In the genomic region with DNA sequence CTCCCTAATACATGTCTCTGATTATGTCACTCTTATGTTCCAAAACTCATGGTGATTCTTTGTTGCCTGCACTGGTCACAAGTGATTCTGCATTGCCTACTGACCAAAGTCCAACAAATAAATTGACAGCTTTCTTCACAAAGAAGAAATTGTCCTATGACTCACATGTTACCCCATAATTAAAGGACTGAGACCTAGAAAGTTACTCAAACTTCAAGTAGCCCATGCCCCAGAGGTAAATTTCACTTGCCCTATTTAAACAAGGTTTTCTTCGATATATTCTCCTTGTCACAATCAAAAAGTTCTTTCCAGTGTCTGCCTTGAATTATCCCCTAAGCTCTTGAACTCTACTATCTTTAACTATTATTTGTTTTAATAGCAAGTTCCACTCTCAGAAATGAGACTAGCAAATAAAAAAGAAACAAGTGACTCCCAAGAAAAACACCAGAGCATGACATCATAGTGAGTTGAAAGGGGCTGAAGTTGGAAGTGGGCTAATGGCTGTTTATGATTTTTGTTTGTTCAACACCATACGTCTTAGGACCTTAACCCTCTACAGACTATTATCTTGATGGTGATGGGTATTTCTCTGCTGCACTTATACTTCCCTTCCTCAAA, we compare ENCODE assay signal across 18 cellular contexts.
DNase-seq lines count a peak whose midpoint lies in the region; ATAC-seq, FAIRE-seq and TF ChIP-seq lines count a peak whose summit lies in the region.
"Had no signal": no experiment of that assay in that cellular context is flagged by ENCODE, and none has a peak within 500 bp of the region (broad histone marks: within the 10 kb centered on the region; RNA-seq: fewer than 3 reads in every experiment).

No MANE protein-coding gene starts in this region.

- in situ Hi-C loops in HepG2 (cut with HindIII; ENCODE audit: extremely low pct_ligation_motif_present, low pct_unique_long_range_greater_than_20kb), result no loop called here

- H3K27ac ChIP-seq in cingulate gyrus (ENCODE audit: low read depth, low read length) (peak overlapping the region; percentile 91), HepG2 (ENCODE audit: extremely low read length, insufficient read depth, low read length) (no peak overlapping the region), substantia nigra (ENCODE audit: low read depth, low read length, poor library complexity, severe bottlenecking) (peak overlapping the region; percentile 94)
- H3K27ac ChIP-seq: C4-2B, lower lobe of right lung had no signal

- no peak overlapping the region for H3K4me2 ChIP-seq in HepG2 (ENCODE audit: low read depth, low read length)

- peaks cover 85% of the 10 kb centered on the region for H3K4me1 Mint-ChIP-seq in HFFc6 (ENCODE audit: low read depth)
- H3K4me1 Mint-ChIP-seq: activated naive CD8-positive, alpha-beta T cell treated with anti-CD3 and anti-CD28 coated beads, Interleukin-2, amount 10 ng/mL, durations not matched to agents 7 days and 5 days had no signal

- WGBS in HepG2 (ENCODE audit: low lambda C conversion rate), result 6% methylated on average over 2 of the region's 2 CpGs

- no TSS peak for BruUV-seq in HepG2 (replicated peaks; lab: Mats Ljungman, UMichigan)

- POLR2A ChIA-PET in HepG2 (lab: Yijun Ruan, JAX), result no interaction called here

- H3K9me3 Mint-ChIP-seq in HFFc6, result no peaks in the 10 kb centered on the region
- H3K9me3 Mint-ChIP-seq: activated naive CD8-positive, alpha-beta T cell treated with anti-CD3 and anti-CD28 coated beads, Interleukin-2, amount 10 ng/mL, durations not matched to agents 7 days and 5 days; H9; stimulated activated naive CD8-positive, alpha-beta T cell treated with anti-CD3 and anti-CD28 coated beads, Interleukin-15, Interleukin-2, amounts not matched to agents 100 ng/mL and 50 ng/mL, for 24 hours had no signal

- CTCF ChIA-PET in HepG2 (lab: Yijun Ruan, JAX; ENCODE audit: low intra/inter-chr PET ratio, low total read pairs), result no interaction called here

- H4K20me1 ChIP-seq in HepG2 (ENCODE audit: insufficient read depth, low read length), result no peaks in the 10 kb centered on the region

- 0 out of 5 replicates have a peak, but pooled peaks cover 1 to 8% of the 10 kb centered on the region in 2 experiments for H3K27me3 ChIP-seq in HepG2 (ENCODE audit: control insufficient read depth in 1 of 2, insufficient read depth in 2 of 2, low read length in 2 of 2)

- no peak overlapping the region for H3K9ac ChIP-seq in HepG2 (ENCODE audit: insufficient read depth, low read depth, low read length)

- no peak for TF ChIP-seq CTCF in HFFc6 (IDR thresholded peaks at IDR 0.05)
- TF ChIP-seq CTCF in HepG2 (CRISPR knock-in tag; IDR thresholded peaks at IDR 0.05), result no peak

- H3K9me3 ChIP-seq in HepG2 (ENCODE audit: low read length), result no peaks in the 10 kb centered on the region
- H3K9me3 ChIP-seq: lower lobe of right lung had no signal

- no peak overlapping the region for H2AFZ ChIP-seq in HepG2 (ENCODE audit: low read length)

- ATAC-seq in HepG2, result no peak
- ATAC-seq in HG03378 (IDR thresholded peaks at IDR 0.05; ENCODE audit: unreplicated experiment), result no peak
- ATAC-seq: activated CD4-positive, CD25-positive, alpha-beta regulatory T cell treated with anti-CD3 and anti-CD28 coated beads, Interleukin-2, amount 50 U/mL, for 24 hours had no signal

- no peaks in the 10 kb centered on the region for H3K79me2 ChIP-seq in HepG2 (ENCODE audit: insufficient read depth, low read length)

- no peak for FAIRE-seq in HepG2 (lab: Jason Lieb, UNC)

- no peaks in the 10 kb centered on the region for H3K27me3 Mint-ChIP-seq in HFFc6 (ENCODE audit: insufficient read depth)

- H3K27ac Mint-ChIP-seq in HFFc6, result peak overlapping the region; percentile 44
- H3K27ac Mint-ChIP-seq: activated naive CD8-positive, alpha-beta T cell treated with anti-CD3 and anti-CD28 coated beads, Interleukin-2, amount 10 ng/mL, durations not matched to agents 7 days and 5 days; H9; stimulated activated naive CD8-positive, alpha-beta T cell treated with anti-CD3 and anti-CD28 coated beads, Interleukin-15, Interleukin-2, amounts not matched to agents 100 ng/mL and 50 ng/mL, for 24 hours had no signal

- peaks cover 21% of the 10 kb centered on the region for H3K4me1 ChIP-seq in HepG2 (ENCODE audit: insufficient read depth, low read length)

- no peaks in the 10 kb centered on the region for H3K36me3 Mint-ChIP-seq in HFFc6 (ENCODE audit: low read depth)
- H3K36me3 Mint-ChIP-seq: activated naive CD8-positive, alpha-beta T cell treated with anti-CD3 and anti-CD28 coated beads, Interleukin-2, amount 10 ng/mL, durations not matched to agents 7 days and 5 days had no signal

- TF ChIP-seq RAD21 in HepG2 (CRISPR knock-in tag; IDR thresholded peaks at IDR 0.05), result no peak

- H3K36me3 ChIP-seq in HepG2 (replicated peaks in 1 of 2; ENCODE audit: control insufficient read depth in 1 of 2, insufficient read depth in 2 of 2, low read length in 2 of 2), result no peaks in the 10 kb centered on the region
- H3K36me3 ChIP-seq: lower lobe of right lung had no signal

- DNase-seq in HFFc6 (no peak), HepG2 (ENCODE audit: low spot score) (peak; percentile 16), substantia nigra (lab: John Stamatoyannopoulos, UW) (peak in 1 of 49 donors; percentile 39), LoVo (ENCODE audit: low spot score) (no peak)
- DNase-seq in central memory CD4-positive, alpha-beta T cell, result no peak
- no peak for DNase-seq in activated CD4-positive, alpha-beta T cell treated with anti-CD3 and anti-CD28 coated beads, Interleukin-2, amount 50 U/mL, for 48 hours
- DNase-seq: activated naive CD8-positive, alpha-beta T cell treated with anti-CD3 and anti-CD28 coated beads, Interleukin-2, amount 10 ng/mL, durations not matched to agents 7 days and 5 days; cortex of kidney; H9; Kasumi-1; lower lobe of right lung; NCI-H187; NCI-H524 treated with DMSO at 0.1 percent for 48 hours had no signal

- intact Hi-C loops in HepG2 (cut with micrococcal nuclease; ENCODE audit: unreplicated experiment), result loop anchor here (10.0 kb wide), 1 partner anchor 154 kb away; no protein-coding TSS in a partner anchor

- no peak overlapping the region for H3K4me3 ChIP-seq in HepG2 (replicated peaks in 1 of 3; ENCODE audit: insufficient read depth in 1 of 3, low read depth in 2 of 3, low read length in 3 of 3)
- H3K4me3 ChIP-seq: lower lobe of right lung had no signal

- TF ChIP-seq POLR2A in HepG2 (IDR thresholded peaks at IDR 0.05; ENCODE audit: insufficient read depth in 1 of 2, low read depth in 2 of 2, low read length in 2 of 2), result no peak

- peak overlapping the region; percentile 1 for H3K4me3 Mint-ChIP-seq in HFFc6
- H3K4me3 Mint-ChIP-seq: activated naive CD8-positive, alpha-beta T cell treated with anti-CD3 and anti-CD28 coated beads, Interleukin-2, amount 10 ng/mL, durations not matched to agents 7 days and 5 days; H9; stimulated activated naive CD8-positive, alpha-beta T cell treated with anti-CD3 and anti-CD28 coated beads, Interleukin-15, Interleukin-2, amounts not matched to agents 100 ng/mL and 50 ng/mL, for 24 hours had no signal

- TF ChIP-seq EP300 in HepG2 (IDR thresholded peaks at IDR 0.05; ENCODE audit: low read depth in 2 of 2, low read length in 2 of 2) (no peak), HepG2 (CRISPR knock-in tag; IDR thresholded peaks at IDR 0.05; ENCODE audit: borderline replicate concordance) (no peak)

TF ChIP-seq in HepG2, 621 proteins besides CTCF, POLR2A, EP300 and RAD21:
- TF ChIP-seq CENPX (CRISPR knock-in tag; IDR thresholded peaks at IDR 0.05), result no peak
- 0 out of 2 replicates have a peak, but pooled peaks have one; percentile 10 for TF ChIP-seq ATF7 (IDR thresholded peaks at IDR 0.05)
- no peak for TF ChIP-seq ATF7 (CRISPR knock-in tag; IDR thresholded peaks at IDR 0.05)
